28 cellular contexts compared by ENCODE assay signal in genomic region chrX:8455600-8455999, GRCh38. TPM values are rescaled to one million over a fixed set of nuclear protein-coding genes. Genes with fewer than 3 reads are reported as not detected.
DNase-seq lines count a peak whose midpoint lies in the region; ATAC-seq, FAIRE-seq and TF ChIP-seq lines count a peak whose summit lies in the region.
"Had no signal": no experiment of that assay in that cellular context is flagged by ENCODE, and none has a peak within 500 bp of the region (broad histone marks: within the 10 kb centered on the region; RNA-seq: fewer than 3 reads in every experiment).

No MANE protein-coding gene starts in this region.

- H3K4me3 Mint-ChIP-seq in progenitor cell of endocrine pancreas (ENCODE audit: low read depth) = no peak overlapping the region
- H3K4me3 Mint-ChIP-seq: activated T-cell treated with anti-CD3 and anti-CD28 coated beads, Interleukin-2, amount 50 U/mL, for 24 hours; CD4-positive, alpha-beta memory T cell; nephron; stimulated activated memory B cell treated with anti-CD40 and anti-IgM and Interleukin-4, amounts not matched to agents 10 μg/mL and 1 μg/mL and 100 μg/mL, for 72 hours had no signal

- H3K36me3 Mint-ChIP-seq in progenitor cell of endocrine pancreas (ENCODE audit: insufficient read depth) = no peaks in the 10 kb centered on the region
- H3K36me3 Mint-ChIP-seq: CD4-positive, alpha-beta memory T cell; stimulated activated memory B cell treated with anti-CD40 and anti-IgM and Interleukin-4, amounts not matched to agents 10 μg/mL and 1 μg/mL and 100 μg/mL, for 72 hours had no signal

- DNase-seq in ELR (ENCODE audit: low read depth) = peak; percentile 11
- no peak for DNase-seq in LNCaP clone FGC (ENCODE audit: low read depth)
- no peak for DNase-seq in brain microvascular endothelial cell
- no peak for DNase-seq in keratinocyte (ENCODE audit: low read depth, low spot score)
- no peak for DNase-seq in OCI-M1 (lab: John Stamatoyannopoulos, UW)
- no peak for DNase-seq in progenitor cell of endocrine pancreas (ENCODE audit: low spot score, unreplicated experiment)
- DNase-seq: activated CD4-positive, alpha-beta T cell treated with anti-CD3 and anti-CD28 coated beads for 1 hour; activated CD8-positive, alpha-beta memory T cell treated with anti-CD3 and anti-CD28 coated beads for 24 hours; activated T-cell treated with anti-CD3 and anti-CD28 coated beads, Interleukin-2, amount 50 U/mL, for 24 hours; CD4-positive, alpha-beta memory T cell; foreskin fibroblast; HCEC 1CT; NCI-H1092 treated with DMSO at 0.1 percent for 48 hours; NCI-H2029; NCI-H345; NK-92 treated with Interleukin-12 subunit alpha and Interleukin-12 subunit beta, amount 100 ng/mL, for 24 hours; uterus had no signal

- H3K9ac ChIP-seq in keratinocyte (ENCODE audit: control insufficient read depth, extremely low read depth, insufficient read depth, low read length) = no peak overlapping the region

- no peak overlapping the region for H3K27ac ChIP-seq in brain microvascular endothelial cell
- no peak overlapping the region for H3K27ac ChIP-seq in keratinocyte (ENCODE audit: control insufficient read depth, insufficient read depth, low read length)
- H3K27ac ChIP-seq: epithelial cell of prostate, skin epidermis, suprapubic skin, uterus had no signal

- H2AFZ ChIP-seq in keratinocyte (ENCODE audit: control insufficient read depth, low read length) = no peak overlapping the region

- ATAC-seq in HG03354 (IDR thresholded peaks at IDR 0.05; ENCODE audit: poor library complexity, severe bottlenecking, unreplicated experiment) = no peak
- ATAC-seq: GM12878; stimulated activated memory B cell treated with anti-CD40 and anti-IgM and Interleukin-4, amounts not matched to agents 10 μg/mL and 1 μg/mL and 100 μg/mL, for 72 hours had no signal

- H3K4me1 ChIP-seq in keratinocyte (ENCODE audit: control insufficient read depth, extremely low read depth, insufficient read depth, low read length) = no peaks in the 10 kb centered on the region
- H3K4me1 ChIP-seq: suprapubic skin, uterus had no signal

- in situ Hi-C loops in brain microvascular endothelial cell (cut with HindIII; ENCODE audit: low pct_ligation_motif_present, low sequenced_read_pairs) = no loop called here

- no peaks in the 10 kb centered on the region for H3K79me2 ChIP-seq in keratinocyte (ENCODE audit: control insufficient read depth, insufficient read depth, low read length)

- H3K27ac Mint-ChIP-seq in progenitor cell of endocrine pancreas = no peak overlapping the region
- H3K27ac Mint-ChIP-seq: activated T-cell treated with anti-CD3 and anti-CD28 coated beads, Interleukin-2, amount 50 U/mL, for 24 hours; CD4-positive, alpha-beta memory T cell; nephron; stimulated activated memory B cell treated with anti-CD40 and anti-IgM and Interleukin-4, amounts not matched to agents 10 μg/mL and 1 μg/mL and 100 μg/mL, for 72 hours had no signal

- H3K9me3 ChIP-seq in keratinocyte (ENCODE audit: control insufficient read depth, low read depth, low read length) = no peaks in the 10 kb centered on the region
- H3K9me3 ChIP-seq: suprapubic skin, uterus had no signal

- FAIRE-seq in keratinocyte (lab: Jason Lieb, UNC) = peak; percentile 9
- FAIRE-seq: GM12878, HTR-8/SVneo had no signal

- peaks cover 11% of the 10 kb centered on the region for H3K9me3 Mint-ChIP-seq in progenitor cell of endocrine pancreas (ENCODE audit: low read depth)

- no peaks in the 10 kb centered on the region for H3K27me3 Mint-ChIP-seq in progenitor cell of endocrine pancreas
- H3K27me3 Mint-ChIP-seq: activated T-cell treated with anti-CD3 and anti-CD28 coated beads, Interleukin-2, amount 50 U/mL, for 24 hours; CD4-positive, alpha-beta memory T cell; stimulated activated memory B cell treated with anti-CD40 and anti-IgM and Interleukin-4, amounts not matched to agents 10 μg/mL and 1 μg/mL and 100 μg/mL, for 72 hours had no signal

- H3K4me3 ChIP-seq in LNCaP clone FGC (ENCODE audit: low read depth, low read length) = no peak overlapping the region
- H3K4me3 ChIP-seq in brain microvascular endothelial cell (ENCODE audit: low read depth, low read length) = no peak overlapping the region
- H3K4me3 ChIP-seq in keratinocyte (ENCODE audit: control insufficient read depth in 2 of 3, extremely low read depth in 1 of 3, insufficient read depth in 2 of 3, low read depth in 1 of 3, low read length in 3 of 3) = no peak overlapping the region
- H3K4me3 ChIP-seq: GM12878, skin epidermis, suprapubic skin, uterus had no signal

- dilution Hi-C loops in keratinocyte (cut with MboI; ENCODE audit: extremely low pct_ligation_motif_present, low sequenced_read_pairs) = no loop called here

- H3K9me1 ChIP-seq in keratinocyte (ENCODE audit: control insufficient read depth, extremely low read depth, insufficient read depth, low read length) = no peaks in the 10 kb centered on the region

- no peak overlapping the region for H3K4me2 ChIP-seq in keratinocyte (ENCODE audit: control insufficient read depth, extremely low read depth, insufficient read depth, low read depth, low read length)

- no peaks in the 10 kb centered on the region for H4K20me1 ChIP-seq in keratinocyte (ENCODE audit: control insufficient read depth, extremely low read depth, insufficient read depth, low read length)

- H3K27me3 ChIP-seq in brain microvascular endothelial cell (replicated peaks) = no peaks in the 10 kb centered on the region
- no peaks in the 10 kb centered on the region for H3K27me3 ChIP-seq in keratinocyte (ENCODE audit: control insufficient read depth, extremely low read depth, insufficient read depth, low read length)
- H3K27me3 ChIP-seq: suprapubic skin, uterus had no signal

- peak; percentile 37 for TF ChIP-seq CTCF in LNCaP clone FGC (IDR thresholded peaks at IDR 0.05; ENCODE audit: control insufficient read depth, extremely low read depth, insufficient read depth)
- peak; percentile 41 for TF ChIP-seq CTCF in brain microvascular endothelial cell (IDR thresholded peaks at IDR 0.05; ENCODE audit: low read depth, low read length, missing control alignments)
- TF ChIP-seq CTCF in keratinocyte (optimal IDR thresholded peaks at IDR 0.05 in 1 of 3, IDR thresholded peaks at IDR 0.05 in 1 of 3, conservative IDR thresholded peaks at IDR 0.05 in 1 of 3; ENCODE audit: extremely low read depth in 1 of 3, insufficient read depth in 2 of 3, low read length in 3 of 3) = peak; percentile 28 to 56 (median 40)
- no peak for TF ChIP-seq CTCF in progenitor cell of endocrine pancreas (IDR thresholded peaks at IDR 0.05; ENCODE audit: unreplicated experiment)

- H3K36me3 ChIP-seq in brain microvascular endothelial cell (replicated peaks) = no peaks in the 10 kb centered on the region
- H3K36me3 ChIP-seq in keratinocyte (ENCODE audit: control insufficient read depth in 2 of 2, extremely low read depth in 1 of 2, insufficient read depth in 2 of 2, low read length in 2 of 2) = no peaks in the 10 kb centered on the region
- H3K36me3 ChIP-seq: suprapubic skin, uterus had no signal

- H3K4me1 Mint-ChIP-seq in progenitor cell of endocrine pancreas (ENCODE audit: low read depth) = no peaks in the 10 kb centered on the region
- H3K4me1 Mint-ChIP-seq: CD4-positive, alpha-beta memory T cell; stimulated activated memory B cell treated with anti-CD40 and anti-IgM and Interleukin-4, amounts not matched to agents 10 μg/mL and 1 μg/mL and 100 μg/mL, for 72 hours had no signal

RNA-seq across cellular contexts. Expression of gene VCX3B, which starts 9.0 kb away (rescaled TPM):
- polyA plus RNA-seq in keratinocyte = not detected in 3 replicates
- not detected for polyA plus RNA-seq in keratinocyte (2011; ENCODE audit: low read depth)
- polyA plus RNA-seq in keratinocyte (2011; cell fraction: cytosol; rRNA removed) = not detected in 2 replicates
- polyA plus RNA-seq in keratinocyte (2011; cell fraction: nucleus; rRNA removed) = not detected in 2 replicates
- polyA plus RNA-seq in keratinocyte (2012; ENCODE audit: low replicate concordance) = not detected in 2 replicates
- polyA minus RNA-seq in keratinocyte = 0.23 TPM in 1 of 3 replicates, not detected in the others
- polyA minus RNA-seq in keratinocyte (2011; cell fraction: cytosol; rRNA and poly(A)+ RNA removed) = not detected
- not detected in 2 replicates for polyA minus RNA-seq in keratinocyte (2011; cell fraction: nucleus; rRNA and poly(A)+ RNA removed)
- total RNA-seq in progenitor cell of endocrine pancreas = not detected in 2 replicates
- total RNA-seq: CD4-positive, alpha-beta memory T cell; GM12878; posterior vena cava; suprapubic skin; uterus had no signal
- polyA plus RNA-seq: adipose tissue; CD4-positive, alpha-beta memory T cell; liver had no signal
